ENCODE assay signal across 25 cellular contexts in the genomic region with DNA sequence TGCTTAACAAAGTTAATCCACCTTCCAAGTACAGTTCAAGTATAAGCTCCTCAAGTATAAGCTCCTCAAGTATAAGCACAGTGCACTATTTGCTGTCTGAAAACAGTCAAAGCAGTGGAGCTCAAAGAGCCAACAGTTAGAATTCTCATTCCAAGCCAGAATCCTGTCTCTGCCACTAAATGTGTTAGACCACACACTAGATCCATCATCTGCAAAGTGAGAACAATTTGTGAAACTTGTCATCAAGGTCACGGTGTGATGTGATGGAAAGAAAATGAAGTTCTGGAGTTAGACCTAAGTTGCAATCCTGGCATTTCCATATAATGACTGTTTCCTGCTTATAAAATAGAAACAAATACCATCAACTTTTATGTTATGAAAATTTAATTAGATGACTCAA.
A peak's percentile ranks its signal among the peaks of the same experiment; 100 is the strongest.
DNase-seq lines count a peak whose midpoint lies in the region; ATAC-seq, FAIRE-seq and TF ChIP-seq lines count a peak whose summit lies in the region.
"Had no signal": no experiment of that assay in that cellular context is flagged by ENCODE, and none has a peak within 500 bp of the region (broad histone marks: within the 10 kb centered on the region; RNA-seq: fewer than 3 reads in every experiment).

No MANE protein-coding gene starts in this region.

- H3K36me3 ChIP-seq in pancreas = no peaks in the 10 kb centered on the region
- H3K36me3 ChIP-seq: BE2C, MG63 had no signal

- no peak overlapping the region for H3K23ac ChIP-seq in H9 (ENCODE audit: insufficient read length, low read depth, low read length)

- H3K4ac ChIP-seq in H9 (ENCODE audit: low read depth, low read length) = no peak overlapping the region

- DNase-seq in A549 (ENCODE audit: low read depth in 1 of 2, low spot score in 1 of 2) (no peak), AG10803 (ENCODE audit: low read depth) (peak; percentile 43), NCI-H82 treated with DMSO at 0.1 percent for 48 hours (lab: John Stamatoyannopoulos, UW; ENCODE audit: unreplicated experiment) (peak; percentile 39), pancreas (no peak), Kasumi-1 (lab: John Stamatoyannopoulos, UW) (no peak), H9 (no peak)
- DNase-seq in activated naive CD4-positive, alpha-beta T cell (lab: John Stamatoyannopoulos, UW) = no peak
- DNase-seq: BE2C; CD8-positive, alpha-beta memory T cell; DMS 273 treated with DMSO at 0.1 percent for 48 hours; DMS79; GF-D8; H7; KBM-7; MG63; NCI-H1105 treated with DMSO at 0.1 percent for 48 hours; NCI-H146; NCI-H1930; NCI-H2107; NCI-H526; RPMI8226; SK-N-SH had no signal

- H2AFZ ChIP-seq in H9 (ENCODE audit: low read length) = no peak overlapping the region

- H3T11ph ChIP-seq in H9 (ENCODE audit: low read length) = no peak overlapping the region

- POLR2A ChIA-PET in A549 (lab: Yijun Ruan, JAX) = no interaction called here

- peak; percentile 73 for FAIRE-seq in A549 (lab: Jason Lieb, UNC)
- peak; percentile 43 for FAIRE-seq in pancreas (lab: Jason Lieb, UNC)
- FAIRE-seq: GM12891, HTR-8/SVneo had no signal

- H4K5ac ChIP-seq in H9 (ENCODE audit: insufficient read length, low read depth, low read length) = no peak overlapping the region

- no peaks in the 10 kb centered on the region for H3K79me1 ChIP-seq in H9 (ENCODE audit: insufficient read depth, low read depth, low read length, poor library complexity, severe bottlenecking)

- H3K4me3 Mint-ChIP-seq in H9 = no peak overlapping the region
- H3K4me3 Mint-ChIP-seq: CD14-positive monocyte; CD8-positive, alpha-beta memory T cell had no signal

- no peak overlapping the region for H2AK5ac ChIP-seq in H9 (ENCODE audit: insufficient read length, low read length)

- H3K27me3 ChIP-seq in pancreas (no peaks in the 10 kb centered on the region), H9 (ENCODE audit: insufficient read depth, low read length) (no peaks in the 10 kb centered on the region)
- H3K27me3 ChIP-seq: BE2C, MG63 had no signal

- no peak overlapping the region for H3K56ac ChIP-seq in H9 (ENCODE audit: insufficient read length, low read depth, low read length)

- WGBS in A549 (ENCODE audit: missing lambda C conversion rate) = 90% methylated on average over 1 of the region's 1 CpG
- WGBS in pancreas, 2 donors = 71 to 74% methylated on average over 1 of the region's 1 CpG
- no CpG with 5 or more reads among the region's 1 CpG for WGBS in H9 (ENCODE audit: extremely low coverage, insufficient read length, low lambda C conversion rate)

- no peak for TF ChIP-seq POLR2A in A549 (IDR thresholded peaks at IDR 0.05; ENCODE audit: low read length)

- H2BK5ac ChIP-seq in H9 (ENCODE audit: insufficient read length, low read length) = no peak overlapping the region

- no peak overlapping the region for H4K8ac ChIP-seq in H9 (replicated peaks; ENCODE audit: insufficient read length, low read depth, low read length)

- H3K4me2 ChIP-seq in A549 (no peak overlapping the region), H9 (ENCODE audit: insufficient read depth, insufficient read length, low read length) (no peak overlapping the region)
- H3K4me2 ChIP-seq: SK-N-SH had no signal

- H3K79me2 ChIP-seq in H9 (ENCODE audit: insufficient read depth, low read length) = no peaks in the 10 kb centered on the region

- TF ChIP-seq EP300 in A549 (IDR thresholded peaks at IDR 0.05) = no peak

- CTCF ChIA-PET in A549 (lab: Yijun Ruan, JAX) = interaction anchor here (1.5 kb wide), 1 partner anchor 13 kb away, joined by 6 read pairs; no protein-coding TSS in a partner anchor

- no peak for TF ChIP-seq RAD21 in A549 (conservative IDR thresholded peaks at IDR 0.05 in 1 of 2, IDR thresholded peaks at IDR 0.05 in 1 of 2)

- no peaks in the 10 kb centered on the region for H3K36me3 Mint-ChIP-seq in H9 (ENCODE audit: insufficient read depth in 1 of 3, low read depth in 3 of 3)
- H3K36me3 Mint-ChIP-seq: CD14-positive monocyte; CD8-positive, alpha-beta memory T cell had no signal

- H2BK15ac ChIP-seq in H9 (ENCODE audit: low read depth, low read length) = no peak overlapping the region

- H2BK12ac ChIP-seq in H9 (ENCODE audit: insufficient read length, low read depth, low read length) = no peak overlapping the region

- H3K18ac ChIP-seq in H9 (ENCODE audit: insufficient read length, low read depth, low read length) = no peak overlapping the region

- H3K9me3 Mint-ChIP-seq in H9 = no peaks in the 10 kb centered on the region

- no peak overlapping the region for H3K4me3 ChIP-seq in A549
- H3K4me3 ChIP-seq in AG10803 (ENCODE audit: low read length) = no peak overlapping the region
- H3K4me3 ChIP-seq in pancreas = no peak overlapping the region
- H3K4me3 ChIP-seq: MG63 had no signal

- H3K23me2 ChIP-seq in H9 (ENCODE audit: insufficient read length, low read depth, low read length, poor library complexity, severe bottlenecking) = no peaks in the 10 kb centered on the region

- no peaks in the 10 kb centered on the region for H3K4me1 ChIP-seq in A549
- H3K4me1 ChIP-seq in pancreas = no peaks in the 10 kb centered on the region
- H3K4me1 ChIP-seq in H9 (ENCODE audit: insufficient read depth, low read length) = no peaks in the 10 kb centered on the region
- H3K4me1 ChIP-seq: BE2C had no signal

- peaks cover 0 to 2% of the 10 kb centered on the region in 2 experiments; a peak in 1 of 4 replicates for H3K4me1 Mint-ChIP-seq in H9
- H3K4me1 Mint-ChIP-seq: CD14-positive monocyte; CD8-positive, alpha-beta memory T cell had no signal

- H3K27ac ChIP-seq in A549 (no peak overlapping the region), pancreas (no peak overlapping the region), H9 (ENCODE audit: insufficient read length, low read depth, low read length) (no peak overlapping the region)

- H4K91ac ChIP-seq in H9 (ENCODE audit: insufficient read length, low read depth, low read length) = no peak overlapping the region

- TF ChIP-seq CTCF in A549 (IDR thresholded peaks at IDR 0.05) = no peak
- no peak for TF ChIP-seq CTCF in AG10803 (conservative IDR thresholded peaks at IDR 0.05; ENCODE audit: low read length)
- no peak for TF ChIP-seq CTCF in pancreas (IDR thresholded peaks at IDR 0.05)
- TF ChIP-seq CTCF in H9 (conservative IDR thresholded peaks at IDR 0.05) = no peak

- intact Hi-C loops in pancreas (cut with DNase I) = no loop called here

- H2BK120ac ChIP-seq in H9 (ENCODE audit: low read depth, low read length, poor library complexity, severe bottlenecking) = no peak overlapping the region

- no peaks in the 10 kb centered on the region for H4K20me1 ChIP-seq in H9 (ENCODE audit: control insufficient read depth, insufficient read depth, insufficient read length)

- no peaks in the 10 kb centered on the region; the same call in none of the 2 replicates for H3K27me3 Mint-ChIP-seq in H9 (ENCODE audit: low read depth)
- H3K27me3 Mint-ChIP-seq: CD8-positive, alpha-beta memory T cell had no signal

- H3K9ac ChIP-seq in H9 (ENCODE audit: extremely low read depth, insufficient read length, low read length) = no peak overlapping the region
- H3K9ac ChIP-seq: SK-N-SH had no signal

- H3K9me3 ChIP-seq in A549 = no peaks in the 10 kb centered on the region
- no peaks in the 10 kb centered on the region for H3K9me3 ChIP-seq in pancreas
- H3K9me3 ChIP-seq in H9 (ENCODE audit: control insufficient read depth, low read depth, low read length) = no peaks in the 10 kb centered on the region
- H3K9me3 ChIP-seq: BE2C, MG63, SK-N-SH had no signal

- no peak overlapping the region for H3K27ac Mint-ChIP-seq in H9
- H3K27ac Mint-ChIP-seq: CD14-positive monocyte; CD8-positive, alpha-beta memory T cell had no signal

- no peak overlapping the region for H2BK20ac ChIP-seq in H9 (ENCODE audit: low read depth, low read length, poor library complexity, severe bottlenecking)

- H3K14ac ChIP-seq in H9 (ENCODE audit: insufficient read depth, low read length) = no peak overlapping the region

- ATAC-seq in A549 = no peak
- no peak for ATAC-seq in pancreas

TF ChIP-seq in A549, 52 proteins besides CTCF, POLR2A, EP300 and RAD21:
- TF ChIP-seq HEYL (CRISPR knock-in tag; IDR thresholded peaks at IDR 0.05) (no peak), MAFK (IDR thresholded peaks at IDR 0.05; ENCODE audit: partially characterized antibody) (no peak), NR3C1 (IDR thresholded peaks at IDR 0.05) (no peak), MYC (IDR thresholded peaks at IDR 0.05; ENCODE audit: borderline replicate concordance, low read length) (no peak), ZC3H11A (IDR thresholded peaks at IDR 0.05) (no peak), JUN (IDR thresholded peaks at IDR 0.05) (no peak), EHMT2 (IDR thresholded peaks at IDR 0.05; ENCODE audit: low read depth) (no peak), TP53 (CRISPR knock-in tag; IDR thresholded peaks at IDR 0.05) (no peak), FOSL2 (IDR thresholded peaks at IDR 0.05) (no peak), FOSL2 (CRISPR knock-in tag; IDR thresholded peaks at IDR 0.05) (no peak), SMC3 (IDR thresholded peaks at IDR 0.05) (no peak), NFE2L2 (conservative IDR thresholded peaks at IDR 0.05; ENCODE audit: low read length) (no peak), KDM5A (IDR thresholded peaks at IDR 0.05) (no peak), KDM1A (IDR thresholded peaks at IDR 0.05; ENCODE audit: low read depth) (no peak), POLR2AphosphoS2 (conservative IDR thresholded peaks at IDR 0.05; ENCODE audit: low read length) (no peak), MAX (IDR thresholded peaks at IDR 0.05) (no peak), CBX2 (IDR thresholded peaks at IDR 0.05; ENCODE audit: borderline replicate concordance, low read depth) (no peak), HOXB13 (CRISPR knock-in tag; IDR thresholded peaks at IDR 0.05; ENCODE audit: low read depth) (no peak), CHD4 (IDR thresholded peaks at IDR 0.05; ENCODE audit: borderline replicate concordance) (no peak), NPAS2 (CRISPR knock-in tag; IDR thresholded peaks at IDR 0.05; ENCODE audit: borderline replicate concordance) (no peak)
- TF ChIP-seq, protein P1, sequence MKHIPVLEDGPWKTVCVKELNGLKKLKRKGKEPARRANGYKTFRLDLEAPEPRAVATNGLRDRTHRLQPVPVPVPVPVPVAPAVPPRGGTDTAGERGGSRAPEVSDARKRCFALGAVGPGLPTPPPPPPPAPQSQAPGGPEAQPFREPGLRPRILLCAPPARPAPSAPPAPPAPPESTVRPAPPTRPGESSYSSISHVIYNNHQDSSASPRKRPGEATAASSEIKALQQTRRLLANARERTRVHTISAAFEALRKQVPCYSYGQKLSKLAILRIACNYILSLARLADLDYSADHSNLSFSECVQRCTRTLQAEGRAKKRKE (CRISPR knock-in tag; IDR thresholded peaks at IDR 0.05; ENCODE audit: low read depth) = no peak

Comparison
In these comparisons a context has a peak if more than half of its experiments do, and no peak if none do; other contexts are left out.
1. DNase-seq: peak in AG10803 (single experiment) and NCI-H82 treated with DMSO at 0.1 percent for 48 hours (single experiment); none in A549 (0 of 2), pancreas (0 of 6), Kasumi-1 (0 of 2), H9 (single experiment) and activated naive CD4-positive, alpha-beta T cell (0 of 4).